In the genomic region with DNA sequence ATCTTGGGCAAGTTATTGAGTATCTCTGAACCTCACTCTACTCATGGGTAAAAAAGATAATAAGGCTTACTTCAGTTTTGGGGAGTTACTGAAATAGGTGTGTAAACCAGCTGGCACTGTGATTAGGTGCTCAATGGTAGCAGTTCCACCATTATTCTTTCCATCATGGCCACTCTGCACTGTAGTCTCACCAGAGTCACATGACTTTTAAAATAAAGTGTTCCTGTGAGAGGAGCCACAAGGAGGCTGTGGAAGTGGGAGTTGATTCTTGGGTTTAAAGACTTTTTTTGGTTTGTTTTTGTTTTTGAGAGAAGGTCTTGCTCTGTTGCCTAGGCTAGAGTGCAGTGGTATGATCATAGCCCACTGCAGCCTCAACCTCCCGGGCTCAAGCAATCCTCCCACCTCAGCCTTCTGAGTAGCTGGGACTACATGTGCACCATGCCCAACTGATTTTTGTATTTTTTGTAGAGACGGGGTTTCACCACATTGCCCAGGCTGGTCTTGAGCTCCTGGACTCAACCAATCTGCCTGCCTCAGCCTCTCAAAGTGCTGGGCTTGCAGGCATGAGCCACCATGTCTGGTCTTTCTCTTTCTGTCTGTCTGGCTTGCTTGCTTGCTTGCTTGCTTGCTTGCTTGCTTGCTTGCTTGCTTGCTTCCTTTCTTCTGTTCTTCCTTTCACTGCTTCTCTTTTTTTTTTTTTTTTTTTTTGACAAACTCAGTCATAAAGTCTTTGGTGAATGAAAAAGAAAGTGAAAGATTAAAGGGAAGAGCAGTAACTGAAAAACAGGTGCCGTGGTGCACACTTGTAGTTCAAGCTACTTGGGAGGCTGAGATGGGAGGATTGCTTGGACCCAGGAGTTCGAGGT, we compare ENCODE assay signal across 8 cellular contexts. TPM values are rescaled to one million over a fixed set of nuclear protein-coding genes. Genes with fewer than 3 reads are reported as not detected.
DNase-seq lines count a peak whose midpoint lies in the region; ATAC-seq and TF ChIP-seq lines count a peak whose summit lies in the region.
"Had no signal": no experiment of that assay in that cellular context is flagged by ENCODE, and none has a peak within 500 bp of the region (broad histone marks: within the 10 kb centered on the region; RNA-seq: fewer than 3 reads in every experiment).

No MANE protein-coding gene starts in this region.

- peak overlapping the region; percentile 76 for H3K4me3 Mint-ChIP-seq in activated T-cell treated with anti-CD3 and anti-CD28 coated beads, Interleukin-2, amount 50 U/mL, for 4 hours
- H3K4me3 Mint-ChIP-seq in stimulated activated naive CD8-positive, alpha-beta T cell treated with anti-CD3 and anti-CD28 coated beads, Interleukin-15, Interleukin-2, amounts not matched to agents 100 ng/mL and 50 ng/mL, for 24 hours = peak overlapping the region; percentile 83

- no peaks in the 10 kb centered on the region for H3K27me3 Mint-ChIP-seq in activated T-cell treated with anti-CD3 and anti-CD28 coated beads, Interleukin-2, amount 50 U/mL, for 4 hours (ENCODE audit: low read depth)
- H3K27me3 Mint-ChIP-seq in stimulated activated naive CD8-positive, alpha-beta T cell treated with anti-CD3 and anti-CD28 coated beads, Interleukin-15, Interleukin-2, amounts not matched to agents 100 ng/mL and 50 ng/mL, for 24 hours = no peaks in the 10 kb centered on the region

- H3K27me3 ChIP-seq in vagina = no peaks in the 10 kb centered on the region
- no peaks in the 10 kb centered on the region for H3K27me3 ChIP-seq in tibial nerve
- H3K27me3 ChIP-seq: pancreas had no signal

- H3K36me3 Mint-ChIP-seq in activated T-cell treated with anti-CD3 and anti-CD28 coated beads, Interleukin-2, amount 50 U/mL, for 4 hours (ENCODE audit: insufficient read depth) = no peaks in the 10 kb centered on the region
- H3K36me3 Mint-ChIP-seq in stimulated activated naive CD8-positive, alpha-beta T cell treated with anti-CD3 and anti-CD28 coated beads, Interleukin-15, Interleukin-2, amounts not matched to agents 100 ng/mL and 50 ng/mL, for 24 hours (ENCODE audit: low read depth) = no peaks in the 10 kb centered on the region

- H3K36me3 ChIP-seq in vagina (no peaks in the 10 kb centered on the region), tibial nerve (no peaks in the 10 kb centered on the region)
- H3K36me3 ChIP-seq: pancreas had no signal

- peak overlapping the region; percentile 99 for H3K27ac Mint-ChIP-seq in stimulated activated naive CD8-positive, alpha-beta T cell treated with anti-CD3 and anti-CD28 coated beads, Interleukin-15, Interleukin-2, amounts not matched to agents 100 ng/mL and 50 ng/mL, for 24 hours

- H3K4me3 ChIP-seq in vagina (no peak overlapping the region), tibial nerve (no peak overlapping the region)
- H3K4me3 ChIP-seq: pancreas had no signal

- H3K4me1 ChIP-seq in vagina (peaks cover 15% of the 10 kb centered on the region), tibial nerve (peaks cover 0 to 6% (median 2%) of the 10 kb centered on the region in 4 donors)

- intact Hi-C loops in vagina (cut with DNase I) = no loop called here

- TF ChIP-seq POLR2A in vagina (IDR thresholded peaks at IDR 0.05) = no peak
- no peak for TF ChIP-seq POLR2A in tibial nerve (IDR thresholded peaks at IDR 0.05)

- TF ChIP-seq CTCF in vagina (IDR thresholded peaks at IDR 0.05) = no peak
- TF ChIP-seq CTCF in tibial nerve (IDR thresholded peaks at IDR 0.05) = no peak

- peak; percentile 10 for DNase-seq in activated T-cell treated with anti-CD3 and anti-CD28 coated beads, Interleukin-2, amount 50 U/mL, for 4 hours
- no peak for DNase-seq in vagina (ENCODE audit: extremely low spot score in 2 of 2)
- no peak for DNase-seq in tibial nerve (ENCODE audit: low spot score in 2 of 2)
- DNase-seq in NCI-H2107 treated with DMSO at 0.1 percent for 48 hours (lab: John Stamatoyannopoulos, UW; ENCODE audit: unreplicated experiment) = no peak
- DNase-seq: pancreas had no signal

- TF ChIP-seq EP300 in tibial nerve (IDR thresholded peaks at IDR 0.05) = no peak

- peaks cover 4% of the 10 kb centered on the region for H3K9me3 Mint-ChIP-seq in activated T-cell treated with anti-CD3 and anti-CD28 coated beads, Interleukin-2, amount 50 U/mL, for 4 hours
- no peaks in the 10 kb centered on the region for H3K9me3 Mint-ChIP-seq in stimulated activated naive CD8-positive, alpha-beta T cell treated with anti-CD3 and anti-CD28 coated beads, Interleukin-15, Interleukin-2, amounts not matched to agents 100 ng/mL and 50 ng/mL, for 24 hours

- peaks cover 86% of the 10 kb centered on the region for H3K4me1 Mint-ChIP-seq in activated T-cell treated with anti-CD3 and anti-CD28 coated beads, Interleukin-2, amount 50 U/mL, for 4 hours (ENCODE audit: low read depth)
- H3K4me1 Mint-ChIP-seq in stimulated activated naive CD8-positive, alpha-beta T cell treated with anti-CD3 and anti-CD28 coated beads, Interleukin-15, Interleukin-2, amounts not matched to agents 100 ng/mL and 50 ng/mL, for 24 hours (ENCODE audit: low read depth) = peaks cover 82% of the 10 kb centered on the region

- ATAC-seq in GM21367 (IDR thresholded peaks at IDR 0.05; ENCODE audit: unreplicated experiment) = peak; percentile 50
- peak; percentile 46 for ATAC-seq in HG03460 (IDR thresholded peaks at IDR 0.05; ENCODE audit: unreplicated experiment)
- peak; percentile 25 to 29 for ATAC-seq in activated T-cell treated with anti-CD3 and anti-CD28 coated beads, Interleukin-2, amount 50 U/mL, for 4 hours

- H3K27ac ChIP-seq in vagina = no peak overlapping the region
- H3K27ac ChIP-seq in tibial nerve = no peak overlapping the region
- H3K27ac ChIP-seq: pancreas had no signal

- H3K9me3 ChIP-seq in vagina (no peaks in the 10 kb centered on the region), tibial nerve (no peaks in the 10 kb centered on the region)
- H3K9me3 ChIP-seq: pancreas had no signal

- 87 to 90% methylated on average over 4 of the region's 4 CpGs for WGBS in tibial nerve, 2 donors

RNA-seq across cellular contexts. Expression of a gene that starts 21.2 kb away (rescaled TPM):
- 10 to 100 TPM; 11.5 to 14.1 (median 13.2) TPM for total RNA-seq in activated T-cell treated with anti-CD3 and anti-CD28 coated beads, Interleukin-2, amount 50 U/mL, for 4 hours
- total RNA-seq in vagina (25.8 TPM), tibial nerve (10 to 100 TPM; 19.2 to 24.7 (median 22.8) TPM)
